In genomic region chr3:14543446-14543845, GRCh38 we compare ENCODE assay signal across 22 cellular contexts. TPM values are rescaled to one million over a fixed set of nuclear protein-coding genes. Genes with fewer than 3 reads are reported as not detected.
DNase-seq lines count a peak whose midpoint lies in the region; ATAC-seq and TF ChIP-seq lines count a peak whose summit lies in the region.
"Had no signal": no experiment of that assay in that cellular context is flagged by ENCODE, and none has a peak within 500 bp of the region (broad histone marks: within the 10 kb centered on the region; RNA-seq: fewer than 3 reads in every experiment).

No MANE protein-coding gene starts in this region.

- peak; percentile 56 for DNase-seq in Right ventricle myocardium superior
- no peak for DNase-seq in right atrium auricular region (ENCODE audit: low spot score)
- DNase-seq in cerebellum (ENCODE audit: low spot score): peak; percentile 68
- DNase-seq in medulla oblongata (ENCODE audit: extremely low spot score): peak; percentile 16
- DNase-seq in gastrocnemius medialis: no peak
- DNase-seq in superior temporal gyrus (ENCODE audit: extremely low spot score): no peak
- DNase-seq: Calu3; CD8-positive, alpha-beta T cell; DMS79; NCI-H1105 treated with DMSO at 0.1 percent for 48 hours; NCI-H187; NCI-H2107; NCI-H2227 treated with DMSO at 0.1 percent for 48 hours; NCI-H82; PC-9; SJCRH30 had no signal

- in situ Hi-C loops in gastrocnemius medialis (cut with MboI; ENCODE audit: low sequenced_read_pairs in 4 of 4): no loop called here

- H3K4me1 ChIP-seq in right atrium auricular region (peaks cover 0 to 31% of the 10 kb centered on the region in 2 donors), gastrocnemius medialis (peaks cover 39 to 43% of the 10 kb centered on the region in 2 donors)
- H3K4me1 ChIP-seq: SJCRH30 had no signal

- no peak for ATAC-seq in Right ventricle myocardium superior (ENCODE audit: poor library complexity)
- ATAC-seq in gastrocnemius medialis: no peak
- ATAC-seq in GM19328 (IDR thresholded peaks at IDR 0.05; ENCODE audit: unreplicated experiment): no peak
- ATAC-seq in HG03097 (IDR thresholded peaks at IDR 0.05; ENCODE audit: low FRiP score, unreplicated experiment): no peak
- ATAC-seq: A549; CD8-positive, alpha-beta T cell had no signal

- H3K36me3 ChIP-seq in right atrium auricular region (no peaks in the 10 kb centered on the region), gastrocnemius medialis (no peaks in the 10 kb centered on the region)
- H3K36me3 ChIP-seq: BLaER1 treated with 17β-estradiol and CSF1 and Interleukin-3, amounts not matched to agents 10 nM and 100 nM; SJCRH30 had no signal

- intact Hi-C loops in Right ventricle myocardium superior (cut with DNase I): no loop called here
- intact Hi-C loops in gastrocnemius medialis (cut with DNase I; ENCODE audit: low total_unique reads): no loop called here

- H3K4me3 ChIP-seq in right atrium auricular region (no peak overlapping the region), gastrocnemius medialis (no peak overlapping the region)
- H3K4me3 ChIP-seq: A549; BLaER1 treated with 17β-estradiol and CSF1 and Interleukin-3, amounts not matched to agents 10 nM and 100 nM; PC-9; SJCRH30 had no signal

- H3K9me3 ChIP-seq in right atrium auricular region (no peaks in the 10 kb centered on the region), gastrocnemius medialis (no peaks in the 10 kb centered on the region)
- H3K9me3 ChIP-seq: A549; BLaER1 treated with 17β-estradiol and CSF1 and Interleukin-3, amounts not matched to agents 10 nM and 100 nM; SJCRH30 had no signal

- TF ChIP-seq CTCF in right atrium auricular region (IDR thresholded peaks at IDR 0.05) (no peak), gastrocnemius medialis (IDR thresholded peaks at IDR 0.05 in 4 of 5, conservative IDR thresholded peaks at IDR 0.05 in 1 of 5) (no peak)

- TF ChIP-seq POLR2A in gastrocnemius medialis (IDR thresholded peaks at IDR 0.05): no peak

- H3K27me3 ChIP-seq in right atrium auricular region (no peaks in the 10 kb centered on the region), gastrocnemius medialis (no peaks in the 10 kb centered on the region)
- H3K27me3 ChIP-seq: BLaER1 treated with 17β-estradiol and CSF1 and Interleukin-3, amounts not matched to agents 10 nM and 100 nM had no signal

- H3K27ac ChIP-seq in right atrium auricular region: peak overlapping the region in 1 of 2 donors; percentile 12
- peak overlapping the region in 3 of 4 donors; percentile 21 to 94 (median 47) for H3K27ac ChIP-seq in gastrocnemius medialis
- H3K27ac ChIP-seq: A549; BLaER1 treated with 17β-estradiol and CSF1 and Interleukin-3, amounts not matched to agents 10 nM and 100 nM; PC-9; RWPE1; SJCRH30 had no signal

RNA-seq across cellular contexts. Expression of gene GRIP2, which starts 3.3 kb away (rescaled TPM):
- total RNA-seq in Right ventricle myocardium superior: 40.1 TPM
- 10 to 100 TPM in 1 of 2 donors, 1 to 10 TPM in 1; 7.1 to 13.2 TPM for total RNA-seq in right atrium auricular region
- 4.2 TPM for total RNA-seq in cerebellum
- 10 to 100 TPM in 1 of 4 donors, 1 to 10 TPM in 3; 2.8 to 12.6 (median 4.6) TPM for total RNA-seq in gastrocnemius medialis
- total RNA-seq: Calu3; CD8-positive, alpha-beta T cell; LHCN-M2; PC-9 had no signal

Comparison
In these comparisons a context has a peak if more than half of its experiments do, and no peak if none do; other contexts are left out.
1. DNase-seq: peak in Right ventricle myocardium superior (single experiment), cerebellum (single experiment) and medulla oblongata (single experiment); none in right atrium auricular region (single experiment), gastrocnemius medialis (0 of 2) and superior temporal gyrus (single experiment).